ENCODE assay signal across 2 cellular contexts in the genomic region with DNA sequence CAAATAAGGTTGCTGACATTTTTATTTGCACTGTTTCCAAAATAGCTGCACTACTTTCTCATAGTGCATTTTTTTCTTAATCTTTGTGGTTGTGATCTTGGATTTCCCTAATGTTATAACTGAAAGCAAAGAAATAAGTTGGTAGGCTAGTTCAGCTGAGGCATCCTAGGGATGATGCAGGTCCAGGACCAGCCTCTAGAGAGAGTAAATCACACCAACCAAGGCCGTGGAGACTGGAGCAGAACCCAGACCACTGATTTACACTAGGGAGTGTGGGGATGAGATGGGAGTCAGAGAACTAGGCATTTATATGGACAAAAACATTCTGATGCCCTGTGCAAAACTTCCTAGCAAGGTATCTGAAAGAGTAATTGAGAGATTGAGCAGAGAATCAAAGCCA.
TF ChIP-seq lines count a peak whose summit lies in the region.

No MANE protein-coding gene starts in this region.

TF ChIP-seq in A549, 52 proteins besides CTCF, POLR2A, EP300 and RAD21 (continued from another document):
- TF ChIP-seq, protein P1, sequence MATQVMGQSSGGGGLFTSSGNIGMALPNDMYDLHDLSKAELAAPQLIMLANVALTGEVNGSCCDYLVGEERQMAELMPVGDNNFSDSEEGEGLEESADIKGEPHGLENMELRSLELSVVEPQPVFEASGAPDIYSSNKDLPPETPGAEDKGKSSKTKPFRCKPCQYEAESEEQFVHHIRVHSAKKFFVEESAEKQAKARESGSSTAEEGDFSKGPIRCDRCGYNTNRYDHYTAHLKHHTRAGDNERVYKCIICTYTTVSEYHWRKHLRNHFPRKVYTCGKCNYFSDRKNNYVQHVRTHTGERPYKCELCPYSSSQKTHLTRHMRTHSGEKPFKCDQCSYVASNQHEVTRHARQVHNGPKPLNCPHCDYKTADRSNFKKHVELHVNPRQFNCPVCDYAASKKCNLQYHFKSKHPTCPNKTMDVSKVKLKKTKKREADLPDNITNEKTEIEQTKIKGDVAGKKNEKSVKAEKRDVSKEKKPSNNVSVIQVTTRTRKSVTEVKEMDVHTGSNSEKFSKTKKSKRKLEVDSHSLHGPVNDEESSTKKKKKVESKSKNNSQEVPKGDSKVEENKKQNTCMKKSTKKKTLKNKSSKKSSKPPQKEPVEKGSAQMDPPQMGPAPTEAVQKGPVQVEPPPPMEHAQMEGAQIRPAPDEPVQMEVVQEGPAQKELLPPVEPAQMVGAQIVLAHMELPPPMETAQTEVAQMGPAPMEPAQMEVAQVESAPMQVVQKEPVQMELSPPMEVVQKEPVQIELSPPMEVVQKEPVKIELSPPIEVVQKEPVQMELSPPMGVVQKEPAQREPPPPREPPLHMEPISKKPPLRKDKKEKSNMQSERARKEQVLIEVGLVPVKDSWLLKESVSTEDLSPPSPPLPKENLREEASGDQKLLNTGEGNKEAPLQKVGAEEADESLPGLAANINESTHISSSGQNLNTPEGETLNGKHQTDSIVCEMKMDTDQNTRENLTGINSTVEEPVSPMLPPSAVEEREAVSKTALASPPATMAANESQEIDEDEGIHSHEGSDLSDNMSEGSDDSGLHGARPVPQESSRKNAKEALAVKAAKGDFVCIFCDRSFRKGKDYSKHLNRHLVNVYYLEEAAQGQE (IDR thresholded peaks at IDR 0.05) = no peak
- TF ChIP-seq, protein P2, sequence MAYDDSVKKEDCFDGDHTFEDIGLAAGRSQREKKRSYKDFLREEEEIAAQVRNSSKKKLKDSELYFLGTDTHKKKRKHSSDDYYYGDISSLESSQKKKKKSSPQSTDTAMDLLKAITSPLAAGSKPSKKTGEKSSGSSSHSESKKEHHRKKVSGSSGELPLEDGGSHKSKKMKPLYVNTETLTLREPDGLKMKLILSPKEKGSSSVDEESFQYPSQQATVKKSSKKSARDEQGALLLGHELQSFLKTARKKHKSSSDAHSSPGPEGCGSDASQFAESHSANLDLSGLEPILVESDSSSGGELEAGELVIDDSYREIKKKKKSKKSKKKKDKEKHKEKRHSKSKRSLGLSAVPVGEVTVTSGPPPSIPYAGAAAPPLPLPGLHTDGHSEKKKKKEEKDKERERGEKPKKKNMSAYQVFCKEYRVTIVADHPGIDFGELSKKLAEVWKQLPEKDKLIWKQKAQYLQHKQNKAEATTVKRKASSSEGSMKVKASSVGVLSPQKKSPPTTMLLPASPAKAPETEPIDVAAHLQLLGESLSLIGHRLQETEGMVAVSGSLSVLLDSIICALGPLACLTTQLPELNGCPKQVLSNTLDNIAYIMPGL (CRISPR knock-in tag; IDR thresholded peaks at IDR 0.05; ENCODE audit: borderline replicate concordance) = no peak
- TF ChIP-seq POLR2AphosphoS2 (conservative IDR thresholded peaks at IDR 0.05; ENCODE audit: low read length) (no peak), ZSCAN20 (CRISPR knock-in tag; IDR thresholded peaks at IDR 0.05) (no peak), KDM1A (IDR thresholded peaks at IDR 0.05; ENCODE audit: low read depth) (no peak), HOXB13 (CRISPR knock-in tag; IDR thresholded peaks at IDR 0.05; ENCODE audit: low read depth) (no peak)
- TF ChIP-seq, protein P3, sequence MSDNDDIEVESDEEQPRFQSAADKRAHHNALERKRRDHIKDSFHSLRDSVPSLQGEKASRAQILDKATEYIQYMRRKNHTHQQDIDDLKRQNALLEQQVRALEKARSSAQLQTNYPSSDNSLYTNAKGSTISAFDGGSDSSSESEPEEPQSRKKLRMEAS (IDR thresholded peaks at IDR 0.05) = no peak

TF ChIP-seq in WTC11, 78 proteins besides CTCF, POLR2A, EP300 and RAD21 (continued from another document):
- TF ChIP-seq NFATC4 (CRISPR knock-in tag; IDR thresholded peaks at IDR 0.05) (no peak), MYBL2 (CRISPR knock-in tag; IDR thresholded peaks at IDR 0.05) (no peak), PRRX2 (CRISPR knock-in tag; IDR thresholded peaks at IDR 0.05) (no peak), NFYB (CRISPR knock-in tag; conservative IDR thresholded peaks at IDR 0.05; ENCODE audit: low read depth) (no peak)
- TF ChIP-seq, protein P4, sequence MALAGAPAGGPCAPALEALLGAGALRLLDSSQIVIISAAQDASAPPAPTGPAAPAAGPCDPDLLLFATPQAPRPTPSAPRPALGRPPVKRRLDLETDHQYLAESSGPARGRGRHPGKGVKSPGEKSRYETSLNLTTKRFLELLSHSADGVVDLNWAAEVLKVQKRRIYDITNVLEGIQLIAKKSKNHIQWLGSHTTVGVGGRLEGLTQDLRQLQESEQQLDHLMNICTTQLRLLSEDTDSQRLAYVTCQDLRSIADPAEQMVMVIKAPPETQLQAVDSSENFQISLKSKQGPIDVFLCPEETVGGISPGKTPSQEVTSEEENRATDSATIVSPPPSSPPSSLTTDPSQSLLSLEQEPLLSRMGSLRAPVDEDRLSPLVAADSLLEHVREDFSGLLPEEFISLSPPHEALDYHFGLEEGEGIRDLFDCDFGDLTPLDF (CRISPR knock-in tag; IDR thresholded peaks at IDR 0.05) = no peak
- TF ChIP-seq, protein P5, sequence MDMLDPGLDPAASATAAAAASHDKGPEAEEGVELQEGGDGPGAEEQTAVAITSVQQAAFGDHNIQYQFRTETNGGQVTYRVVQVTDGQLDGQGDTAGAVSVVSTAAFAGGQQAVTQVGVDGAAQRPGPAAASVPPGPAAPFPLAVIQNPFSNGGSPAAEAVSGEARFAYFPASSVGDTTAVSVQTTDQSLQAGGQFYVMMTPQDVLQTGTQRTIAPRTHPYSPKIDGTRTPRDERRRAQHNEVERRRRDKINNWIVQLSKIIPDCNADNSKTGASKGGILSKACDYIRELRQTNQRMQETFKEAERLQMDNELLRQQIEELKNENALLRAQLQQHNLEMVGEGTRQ (CRISPR knock-in tag; IDR thresholded peaks at IDR 0.05) = no peak
- TF ChIP-seq, protein P6, sequence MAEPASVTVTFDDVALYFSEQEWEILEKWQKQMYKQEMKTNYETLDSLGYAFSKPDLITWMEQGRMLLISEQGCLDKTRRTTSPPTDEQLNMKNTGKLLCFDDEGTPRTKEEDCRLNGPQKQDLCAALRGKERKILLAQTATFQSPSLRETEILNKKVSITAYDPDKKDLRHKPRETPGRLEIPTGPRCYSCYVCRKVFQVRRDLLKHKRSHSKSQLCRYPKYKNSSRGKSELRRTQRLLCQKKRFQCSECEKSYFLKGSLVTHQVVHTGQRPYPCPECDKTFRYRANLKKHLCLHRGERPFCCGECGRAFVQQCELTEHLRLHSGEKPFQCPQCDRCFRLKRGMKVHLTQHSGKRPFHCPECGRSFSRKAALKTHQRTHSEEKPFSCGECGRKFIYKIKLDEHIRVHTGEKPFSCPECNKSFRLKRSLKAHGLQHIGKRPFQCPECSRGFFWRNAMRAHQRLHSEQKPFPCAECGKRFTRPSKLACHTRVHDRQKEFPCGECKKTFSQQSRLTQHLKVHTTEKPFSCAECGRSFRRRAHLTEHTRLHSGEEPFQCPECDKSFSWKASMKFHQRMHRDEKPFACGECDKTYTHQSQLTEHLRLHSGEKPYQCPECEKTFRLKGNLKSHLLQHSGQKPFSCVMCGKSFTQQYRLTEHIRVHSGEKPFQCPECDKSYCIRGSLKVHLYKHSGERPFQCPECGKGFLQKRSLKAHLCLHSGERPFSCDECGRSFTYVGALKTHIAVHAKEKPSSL (CRISPR knock-in tag; conservative IDR thresholded peaks at IDR 0.05) = no peak
